In the genomic region with DNA sequence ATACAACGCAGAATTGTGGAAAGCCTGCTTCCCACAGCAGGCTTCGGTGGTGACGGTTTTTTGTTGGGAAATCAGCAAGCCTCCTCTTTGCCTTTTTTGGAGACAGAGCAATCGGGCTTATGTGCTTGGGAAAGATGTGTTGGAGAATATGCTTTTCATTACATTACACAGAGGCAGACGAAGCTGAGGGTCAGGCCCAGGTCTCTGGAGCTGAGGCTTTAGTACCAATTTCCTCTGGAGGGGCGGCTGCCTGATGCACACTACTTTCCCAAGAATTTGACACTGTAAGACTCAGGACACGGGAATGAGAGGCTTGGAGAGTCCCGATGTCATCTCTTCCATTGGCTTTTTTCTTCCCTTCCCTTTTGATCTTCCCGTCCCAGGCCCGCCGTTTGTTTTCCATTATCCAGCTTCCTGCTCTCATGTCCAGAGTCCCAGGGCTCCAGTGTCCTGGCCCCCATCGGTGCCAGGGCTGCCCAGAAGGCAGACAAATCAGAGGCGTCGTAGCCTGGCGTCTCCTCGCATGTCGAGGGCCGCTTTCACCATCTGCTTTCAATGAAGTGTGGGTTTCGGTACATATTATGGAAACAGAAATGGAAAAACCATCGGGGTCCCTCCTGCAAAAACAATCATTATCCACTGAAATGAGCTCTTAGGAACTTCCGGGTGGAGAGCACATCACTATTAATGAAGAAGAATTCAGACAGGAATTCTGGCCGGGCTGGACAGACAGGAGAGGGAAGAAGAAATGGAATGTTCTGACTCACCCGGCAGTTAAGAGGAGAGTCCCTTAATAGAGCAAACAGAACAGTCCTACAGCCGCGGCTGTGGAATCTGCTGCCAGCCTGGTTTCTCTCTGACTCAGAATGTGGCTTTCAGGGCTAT, we compare ENCODE assay signal across 12 cellular contexts.
DNase-seq lines count a peak whose midpoint lies in the region; ATAC-seq and TF ChIP-seq lines count a peak whose summit lies in the region.
"Had no signal": no experiment of that assay in that cellular context is flagged by ENCODE, and none has a peak within 500 bp of the region (broad histone marks: within the 10 kb centered on the region; RNA-seq: fewer than 3 reads in every experiment).

No MANE protein-coding gene starts in this region.

- H3K79me2 ChIP-seq in GM23248 (ENCODE audit: insufficient read depth) (no peaks in the 10 kb centered on the region), smooth muscle cell (ENCODE audit: low read depth) (no peaks in the 10 kb centered on the region)

- DNase-seq in GM23248 (peak; percentile 95), adipocyte (ENCODE audit: low read depth) (peak; percentile 93), hepatic stellate cell (ENCODE audit: low spot score) (peak; percentile 89), smooth muscle cell (lab: John Stamatoyannopoulos, UW; ENCODE audit: unreplicated experiment) (no peak), T-helper 17 cell (no peak), NCI-H446 (lab: John Stamatoyannopoulos, UW) (no peak)
- DNase-seq in stimulated activated naive B cell treated with anti-CD40 and anti-IgM and Interleukin-4, amounts not matched to agents 10 μg/mL and 1 μg/mL and 100 μg/mL, for 72 hours, result no peak
- DNase-seq: MV-4-11, SHP77 treated with DMSO at 0.1 percent for 48 hours had no signal

- WGBS in GM23248 (ENCODE audit: low coverage in 1 of 2, low lambda C conversion rate in 2 of 2, missing lambda C conversion rate in 2 of 2), 2 experiments, result 2% methylated on average over 25 of the region's 25 CpGs
- WGBS in smooth muscle cell (ENCODE audit: low lambda C conversion rate), result 12% methylated on average over 25 of the region's 25 CpGs

- in situ Hi-C loops in GM23248 (cut with MboI), result no loop called here

- H3K36me3 Mint-ChIP-seq in stimulated activated naive B cell treated with anti-CD40 and anti-IgM and Interleukin-4, amounts not matched to agents 10 μg/mL and 1 μg/mL and 100 μg/mL, for 72 hours, result no peaks in the 10 kb centered on the region
- no peaks in the 10 kb centered on the region for H3K36me3 Mint-ChIP-seq in T-helper 17 cell (ENCODE audit: low read depth)

- H3K4me2 ChIP-seq in GM23248 (ENCODE audit: unreplicated experiment) (peak overlapping the region; percentile 93), smooth muscle cell (peak overlapping the region; percentile 78)

- H3K9me3 ChIP-seq in GM23248 (ENCODE audit: low read depth), result no peaks in the 10 kb centered on the region
- H3K9me3 ChIP-seq in adipocyte (ENCODE audit: control insufficient read depth, low read length), result no peaks in the 10 kb centered on the region
- no peaks in the 10 kb centered on the region for H3K9me3 ChIP-seq in smooth muscle cell (replicated peaks; ENCODE audit: low read depth)
- no peaks in the 10 kb centered on the region for H3K9me3 ChIP-seq in T-helper 17 cell (ENCODE audit: control insufficient read depth, low read length, poor library complexity, severe bottlenecking)
- H3K9me3 ChIP-seq: tibial nerve had no signal

- H3K36me3 ChIP-seq in GM23248 (ENCODE audit: low read depth), result no peaks in the 10 kb centered on the region
- no peaks in the 10 kb centered on the region for H3K36me3 ChIP-seq in adipocyte (ENCODE audit: control insufficient read depth, insufficient read depth, low read length, severe bottlenecking)
- H3K36me3 ChIP-seq in smooth muscle cell (ENCODE audit: low read depth), result no peaks in the 10 kb centered on the region
- H3K36me3 ChIP-seq: tibial nerve had no signal

- no peak for TF ChIP-seq CTCF in smooth muscle cell (IDR thresholded peaks at IDR 0.05; ENCODE audit: borderline replicate concordance, insufficient read depth, poor library complexity, severe bottlenecking)

- H3K27ac ChIP-seq in GM23248 (peak overlapping the region; percentile 97), smooth muscle cell (ENCODE audit: low read depth) (peak overlapping the region; percentile 98)

- no peaks in the 10 kb centered on the region for H3K27me3 ChIP-seq in GM23248 (replicated peaks; ENCODE audit: insufficient read depth)
- no peaks in the 10 kb centered on the region for H3K27me3 ChIP-seq in adipocyte (replicated peaks; ENCODE audit: control insufficient read depth, insufficient read depth, low read length)
- no peaks in the 10 kb centered on the region for H3K27me3 ChIP-seq in smooth muscle cell (ENCODE audit: low read depth)
- H3K27me3 ChIP-seq: tibial nerve had no signal

- H2AFZ ChIP-seq in GM23248 (peak overlapping the region; percentile 57), smooth muscle cell (ENCODE audit: low read depth) (peak overlapping the region; percentile 56)

- no peaks in the 10 kb centered on the region for H3K9me3 Mint-ChIP-seq in stimulated activated naive B cell treated with anti-CD40 and anti-IgM and Interleukin-4, amounts not matched to agents 10 μg/mL and 1 μg/mL and 100 μg/mL, for 72 hours

- no peak overlapping the region for H3K4me3 Mint-ChIP-seq in stimulated activated naive B cell treated with anti-CD40 and anti-IgM and Interleukin-4, amounts not matched to agents 10 μg/mL and 1 μg/mL and 100 μg/mL, for 72 hours
- no peak overlapping the region for H3K4me3 Mint-ChIP-seq in T-helper 17 cell

- no peak overlapping the region for H3K27ac Mint-ChIP-seq in stimulated activated naive B cell treated with anti-CD40 and anti-IgM and Interleukin-4, amounts not matched to agents 10 μg/mL and 1 μg/mL and 100 μg/mL, for 72 hours
- no peak overlapping the region for H3K27ac Mint-ChIP-seq in T-helper 17 cell

- H3K9ac ChIP-seq in GM23248 (peak overlapping the region; percentile 79), adipocyte (ENCODE audit: low read length) (peak overlapping the region; percentile 82), smooth muscle cell (ENCODE audit: low read depth) (peak overlapping the region; percentile 91)

- H3K4me3 ChIP-seq in GM23248 (peak overlapping the region; percentile 54), adipocyte (ENCODE audit: low read length) (peak overlapping the region; percentile 67), smooth muscle cell (peak overlapping the region; percentile 27)
- H3K4me3 ChIP-seq: GM12878, tibial nerve had no signal

- peaks cover 5 to 8% of the 10 kb centered on the region in 2 donors for H3K4me1 Mint-ChIP-seq in stimulated activated naive B cell treated with anti-CD40 and anti-IgM and Interleukin-4, amounts not matched to agents 10 μg/mL and 1 μg/mL and 100 μg/mL, for 72 hours
- no peaks in the 10 kb centered on the region for H3K4me1 Mint-ChIP-seq in T-helper 17 cell

- H4K20me1 ChIP-seq in GM23248 (ENCODE audit: insufficient read depth) (no peaks in the 10 kb centered on the region), smooth muscle cell (ENCODE audit: low read depth) (no peaks in the 10 kb centered on the region)

- H3K27me3 Mint-ChIP-seq in stimulated activated naive B cell treated with anti-CD40 and anti-IgM and Interleukin-4, amounts not matched to agents 10 μg/mL and 1 μg/mL and 100 μg/mL, for 72 hours, result no peaks in the 10 kb centered on the region
- H3K27me3 Mint-ChIP-seq in T-helper 17 cell, result peaks cover 34% of the 10 kb centered on the region

- H3F3A ChIP-seq in GM23248 (ENCODE audit: insufficient read depth) (peaks cover 45% of the 10 kb centered on the region), smooth muscle cell (ENCODE audit: low read depth) (peaks cover 17% of the 10 kb centered on the region)

- no peak for ATAC-seq in stimulated activated naive B cell treated with anti-CD40 and anti-IgM and Interleukin-4, amounts not matched to agents 10 μg/mL and 1 μg/mL and 100 μg/mL, for 72 hours (replicated peaks)
- no peak for ATAC-seq in T-helper 17 cell
- ATAC-seq in HG02938 (IDR thresholded peaks at IDR 0.05; ENCODE audit: unreplicated experiment), result no peak
- ATAC-seq: GM12878 had no signal

- H3K9me2 ChIP-seq in GM23248 (ENCODE audit: insufficient read depth), result no peaks in the 10 kb centered on the region

- peaks cover 69% of the 10 kb centered on the region for H3K4me1 ChIP-seq in GM23248 (ENCODE audit: insufficient read depth)
- H3K4me1 ChIP-seq in adipocyte (ENCODE audit: control insufficient read depth, insufficient read depth, low read length), result peaks cover 48% of the 10 kb centered on the region
- H3K4me1 ChIP-seq in smooth muscle cell (ENCODE audit: low read depth), result peaks cover 20% of the 10 kb centered on the region

Comparison
In these comparisons a context has a peak if more than half of its experiments do, and no peak if none do; other contexts are left out.
1. DNase-seq: peak in GM23248 (single experiment), adipocyte (single experiment) and hepatic stellate cell (single experiment); none in smooth muscle cell (single experiment), stimulated activated naive B cell treated with anti-CD40 and anti-IgM and Interleukin-4, amounts not matched to agents 10 μg/mL and 1 μg/mL and 100 μg/mL, for 72 hours (single experiment), T-helper 17 cell (0 of 3) and NCI-H446 (0 of 2).
2. Peak in every context shown above with its lines, with median percentiles within 50 percentile points of each other: H3K4me3 ChIP-seq and H3K9ac ChIP-seq.